ENCODE assay signal across 14 cellular contexts in the genomic region with DNA sequence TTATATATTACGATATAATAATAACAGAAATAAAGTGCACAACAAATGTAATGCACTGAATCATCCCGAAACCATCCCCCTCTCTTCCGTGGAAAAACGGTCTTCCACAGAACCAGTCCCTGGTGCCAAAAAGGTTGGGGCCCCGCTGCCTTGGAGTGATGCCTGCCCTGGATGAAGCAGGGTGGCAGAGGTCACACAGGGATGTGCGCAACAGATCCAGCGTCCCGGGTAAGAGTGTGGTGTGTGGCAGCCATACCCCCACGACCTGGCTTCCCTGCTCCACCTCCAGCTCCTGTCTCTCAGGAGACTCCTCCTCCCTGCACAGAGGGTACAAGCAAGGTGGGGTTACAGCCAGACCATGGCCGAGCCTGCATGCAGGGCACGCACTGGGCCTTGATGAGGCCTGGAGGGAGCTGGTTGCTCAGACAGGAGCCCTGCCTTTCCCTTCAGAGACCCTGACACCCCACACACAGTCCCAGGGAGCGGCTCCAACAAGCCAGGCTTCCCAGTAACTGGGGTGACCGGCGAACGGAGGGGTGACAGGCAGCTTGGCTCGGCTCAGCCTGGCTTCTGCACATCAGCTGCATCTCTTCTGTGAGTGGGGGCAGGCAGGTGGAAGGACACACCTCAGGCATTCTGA. TPM values are rescaled to one million over a fixed set of nuclear protein-coding genes. Genes with fewer than 3 reads are reported as not detected.
DNase-seq lines count a peak whose midpoint lies in the region; ATAC-seq and TF ChIP-seq lines count a peak whose summit lies in the region.
"Had no signal": no experiment of that assay in that cellular context is flagged by ENCODE, and none has a peak within 500 bp of the region (broad histone marks: within the 10 kb centered on the region; RNA-seq: fewer than 3 reads in every experiment).

No MANE protein-coding gene starts in this region.

- DNase-seq in Caco-2 (no peak), RWPE2 (ENCODE audit: low spot score) (peak; percentile 12), lung (ENCODE audit: low spot score) (no peak), posterior vena cava (ENCODE audit: low spot score) (peak; percentile 71)
- DNase-seq: BE2C; CD4-positive, alpha-beta memory T cell; DMS153; EL had no signal

- no peak overlapping the region for H3K4me3 Mint-ChIP-seq in Caco-2 (ENCODE audit: unreplicated experiment)
- H3K4me3 Mint-ChIP-seq: CD4-positive, alpha-beta memory T cell had no signal

- no peak overlapping the region for H3K27ac ChIP-seq in RWPE2 (ENCODE audit: poor library complexity, severe bottlenecking)
- no peak overlapping the region for H3K27ac ChIP-seq in lung (ENCODE audit: low read depth in 1 of 2, low read length in 1 of 2)
- H3K27ac ChIP-seq: C4-2B, HL-60 had no signal

- no peaks in the 10 kb centered on the region for H3K9me3 ChIP-seq in Caco-2
- H3K9me3 ChIP-seq in RWPE2 (ENCODE audit: severe bottlenecking) = no peaks in the 10 kb centered on the region
- no peaks in the 10 kb centered on the region for H3K9me3 ChIP-seq in lung (ENCODE audit: control insufficient read depth in 2 of 2, insufficient read depth in 1 of 2, low read length in 1 of 2)
- H3K9me3 ChIP-seq: BE2C, HAP-1 had no signal

- no peak for TF ChIP-seq CTCF in Caco-2 (IDR thresholded peaks at IDR 0.05; ENCODE audit: insufficient read depth in 1 of 2, low read depth in 1 of 2, low read length in 1 of 2, severe bottlenecking in 1 of 2, unreplicated experiment in 1 of 2)
- no peak for TF ChIP-seq CTCF in RWPE2 (IDR thresholded peaks at IDR 0.05; ENCODE audit: poor library complexity, severe bottlenecking)
- no peak for TF ChIP-seq CTCF in lung (IDR thresholded peaks at IDR 0.05; ENCODE audit: control extremely low read depth, extremely low read depth)

- H3K4me1 ChIP-seq in Caco-2 (no peaks in the 10 kb centered on the region), RWPE2 (ENCODE audit: insufficient read depth, poor library complexity, severe bottlenecking) (no peaks in the 10 kb centered on the region), lung (ENCODE audit: control insufficient read depth in 2 of 2, insufficient read depth in 2 of 2, low read length in 2 of 2) (no peaks in the 10 kb centered on the region)
- H3K4me1 ChIP-seq: BE2C, HAP-1 had no signal

- no peak overlapping the region for H3K4me3 ChIP-seq in Caco-2 (ENCODE audit: low read depth, low read length)
- H3K4me3 ChIP-seq in RWPE2 (ENCODE audit: severe bottlenecking) = no peak overlapping the region
- no peak overlapping the region for H3K4me3 ChIP-seq in lung
- H3K4me3 ChIP-seq: HAP-1 had no signal

- CTCF ChIA-PET in Caco-2 (lab: Charles Lee) = interaction anchor here (0.5 kb wide), 1 partner anchor 1565 kb away, joined by 3 read pairs; a partner anchor contains a TSS

- POLR2A ChIA-PET in Caco-2 (lab: Charles Lee) = no interaction called here

- H3K27me3 ChIP-seq in Caco-2 (replicated peaks; ENCODE audit: control insufficient read depth, insufficient read depth, low read length) (no peaks in the 10 kb centered on the region), RWPE2 (ENCODE audit: insufficient read depth, poor library complexity, severe bottlenecking) (no peaks in the 10 kb centered on the region), lung (ENCODE audit: control insufficient read depth, insufficient read depth) (no peaks in the 10 kb centered on the region)
- H3K27me3 ChIP-seq: BE2C had no signal

- no peak for ATAC-seq in RWPE2 (ENCODE audit: low read depth)
- peak; percentile 27 for ATAC-seq in lung (ENCODE audit: insufficient read depth, low FRiP score)
- no peak for ATAC-seq in GM21786 (IDR thresholded peaks at IDR 0.05; ENCODE audit: unreplicated experiment)
- ATAC-seq in HG03520 (IDR thresholded peaks at IDR 0.05; ENCODE audit: unreplicated experiment) = no peak
- no peak for ATAC-seq in HG02885 (IDR thresholded peaks at IDR 0.05; ENCODE audit: poor library complexity, unreplicated experiment)

- no peaks in the 10 kb centered on the region for H3K9me3 Mint-ChIP-seq in Caco-2 (ENCODE audit: unreplicated experiment)
- H3K9me3 Mint-ChIP-seq: CD4-positive, alpha-beta memory T cell had no signal

- H3K36me3 ChIP-seq in Caco-2 (ENCODE audit: control insufficient read depth, insufficient read depth, low read length) (no peaks in the 10 kb centered on the region), RWPE2 (ENCODE audit: low read depth) (peaks cover 14% of the 10 kb centered on the region; the same call in 1 of the 2 replicates), lung (ENCODE audit: control insufficient read depth in 2 of 2, insufficient read depth in 2 of 2, low read length in 2 of 2) (peaks cover 0 to 4% of the 10 kb centered on the region in 2 donors)
- H3K36me3 ChIP-seq: BE2C, HAP-1 had no signal

- no peaks in the 10 kb centered on the region for H3K4me1 Mint-ChIP-seq in Caco-2 (ENCODE audit: low read depth, unreplicated experiment)
- H3K4me1 Mint-ChIP-seq: CD4-positive, alpha-beta memory T cell had no signal

- peaks cover 10% of the 10 kb centered on the region for H3K36me3 Mint-ChIP-seq in Caco-2 (ENCODE audit: insufficient read depth, unreplicated experiment)
- H3K36me3 Mint-ChIP-seq: CD4-positive, alpha-beta memory T cell had no signal

- H3K27me3 Mint-ChIP-seq in Caco-2 (ENCODE audit: insufficient read depth, unreplicated experiment) = no peaks in the 10 kb centered on the region

- intact Hi-C loops in Caco-2 (cut with micrococcal nuclease; ENCODE audit: unreplicated experiment) = no loop called here
- intact Hi-C loops in posterior vena cava (cut with DNase I) = no loop called here

- no TSS peak for BruUV-seq in Caco-2 (replicated peaks; lab: Mats Ljungman, UMichigan)

- peak overlapping the region; percentile 23 for H3K27ac Mint-ChIP-seq in Caco-2 (ENCODE audit: unreplicated experiment)
- H3K27ac Mint-ChIP-seq: CD4-positive, alpha-beta memory T cell had no signal

- 89 to 90% methylated on average over 16 of the region's 16 CpGs for WGBS in lung, 2 donors

RNA-seq across cellular contexts. Expression of a gene that starts 41.1 kb away (rescaled TPM):
- total RNA-seq in Caco-2 (2022) (17.8 and 18.4 TPM in 2 replicates), lung (10 to 100 TPM in 1 of 2 donors, 1 to 10 TPM in 1; 2.8 to 36.1 TPM), posterior vena cava (1 to 10 TPM in 1 of 2 donors, under 1 TPM in 1; 0.29 to 2.3 TPM)
- polyA plus RNA-seq in lung = 1 to 10 TPM; 6.3 to 7.1 TPM
- polyA plus RNA-seq: CD4-positive, alpha-beta memory T cell had no signal

Comparison
In these comparisons a context has a peak if more than half of its experiments do, and no peak if none do; other contexts are left out.
1. DNase-seq: peak in RWPE2 (single experiment) and posterior vena cava (single experiment); none in Caco-2 (0 of 2) and lung (single experiment).